22 cellular contexts compared by ENCODE assay signal in the genomic region with DNA sequence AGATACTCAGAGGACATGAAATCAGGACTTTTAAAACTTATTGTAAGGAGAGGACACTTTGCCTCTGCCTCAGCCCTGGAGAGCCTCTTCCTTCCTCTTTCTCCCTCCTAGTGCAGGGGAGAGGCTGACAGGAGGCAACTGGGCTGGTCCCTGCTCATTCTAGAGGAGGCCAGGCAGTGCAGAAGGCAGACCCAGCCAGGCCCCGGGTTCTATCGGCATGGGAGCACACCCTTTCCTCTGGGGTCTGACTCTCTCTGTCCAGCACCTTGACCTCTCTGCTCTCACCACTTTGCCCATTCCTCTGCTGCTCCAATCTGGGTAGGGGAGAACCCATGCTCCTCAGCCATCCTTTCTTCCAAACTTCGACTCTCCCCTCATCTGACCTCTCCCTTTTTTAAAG.
"Had no signal": no experiment of that assay in that cellular context is flagged by ENCODE, and none has a peak within 500 bp of the region (broad histone marks: within the 10 kb centered on the region; RNA-seq: fewer than 3 reads in every experiment).

No MANE protein-coding gene starts in this region.

- DNase-seq: activated CD4-positive, alpha-beta T cell treated with anti-CD3 and anti-CD28 coated beads for 36 hours; activated CD4-positive, CD25-positive, alpha-beta regulatory T cell; activated CD8-positive, alpha-beta memory T cell treated with anti-CD3 and anti-CD28 coated beads, Interleukin-2, amount 10 ng/mL, durations not matched to agents 7 days and 5 days; activated CD8-positive, alpha-beta T cell treated with anti-CD3 and anti-CD28 coated beads, Interleukin-2, amount 10 ng/mL, durations not matched to agents 7 days and 5 days; activated naive CD4-positive, alpha-beta T cell treated with Interleukin-2 at 50 U/mL for 16 hours; activated naive CD8-positive, alpha-beta T cell treated with anti-CD3 and anti-CD28 coated beads, Interleukin-2, amount 10 ng/mL, durations not matched to agents 7 days and 5 days; activated T-cell treated with anti-CD3 and anti-CD28 coated beads, Interleukin-2, amount 50 U/mL, for 48 hours; caudate nucleus; cortex of kidney; effector memory CD8-positive, alpha-beta T cell; erythroblast; gastrocnemius medialis; glutamatergic neuron; left ventricle myocardium inferior; mesendoderm; mucosa of descending colon; stimulated activated CD4-positive, alpha-beta T cell treated with anti-CD3 and anti-CD28 coated beads, Interleukin-1b, Interleukin-23, amount 100 ng/mL, for 48 hours; stimulated activated CD4-positive, alpha-beta T cell treated with anti-CD3 and anti-CD28 coated beads, Interleukin-4, amount 100 ng/mL, for 4 hours; stimulated activated CD8-positive, alpha-beta memory T cell treated with anti-CD3 and anti-CD28 coated beads, Interleukin-4, amount 100 ng/mL, for 48 hours; stomach; thyroid gland had no signal

- ATAC-seq: activated CD4-positive, alpha-beta T cell treated with anti-CD3 and anti-CD28 coated beads for 36 hours; activated CD8-positive, alpha-beta memory T cell treated with anti-CD3 and anti-CD28 coated beads, Interleukin-2, amount 10 ng/mL, durations not matched to agents 7 days and 5 days; activated CD8-positive, alpha-beta T cell treated with anti-CD3 and anti-CD28 coated beads, Interleukin-2, amount 10 ng/mL, durations not matched to agents 7 days and 5 days; effector memory CD8-positive, alpha-beta T cell; gastrocnemius medialis; mucosa of descending colon; stimulated activated memory B cell treated with anti-CD40 and anti-IgM and Interleukin-4, amounts not matched to agents 10 μg/mL and 1 μg/mL and 100 μg/mL, for 72 hours had no signal
